ENCODE assay signal across 1 cellular context in the genomic region with DNA sequence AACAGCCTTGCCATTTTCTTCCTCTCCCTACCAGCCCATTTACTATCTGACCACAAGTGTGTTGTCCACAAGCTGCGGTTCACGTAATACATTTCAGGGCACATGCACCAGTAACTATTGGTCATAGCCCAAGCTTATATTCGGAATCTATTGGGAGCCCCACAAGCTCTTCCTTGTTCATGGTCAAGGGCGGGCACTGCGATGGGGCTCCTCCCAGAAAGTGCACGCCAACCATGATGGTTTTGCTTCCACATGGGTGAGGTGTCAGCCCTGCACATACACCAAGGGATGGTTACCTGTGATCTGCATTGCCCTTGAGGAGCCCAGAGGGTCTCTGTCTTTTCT.
TF ChIP-seq lines count a peak whose summit lies in the region.

No MANE protein-coding gene starts in this region.

TF ChIP-seq in H1, 55 proteins besides CTCF, POLR2A, EP300 and RAD21:
- no peak for TF ChIP-seq NRF1 (IDR thresholded peaks at IDR 0.05; ENCODE audit: low read depth, low read length)
TF ChIP-seq in H1: peak in this region for 0.
